ENCODE assay signal across 2 cellular contexts in the genomic region with DNA sequence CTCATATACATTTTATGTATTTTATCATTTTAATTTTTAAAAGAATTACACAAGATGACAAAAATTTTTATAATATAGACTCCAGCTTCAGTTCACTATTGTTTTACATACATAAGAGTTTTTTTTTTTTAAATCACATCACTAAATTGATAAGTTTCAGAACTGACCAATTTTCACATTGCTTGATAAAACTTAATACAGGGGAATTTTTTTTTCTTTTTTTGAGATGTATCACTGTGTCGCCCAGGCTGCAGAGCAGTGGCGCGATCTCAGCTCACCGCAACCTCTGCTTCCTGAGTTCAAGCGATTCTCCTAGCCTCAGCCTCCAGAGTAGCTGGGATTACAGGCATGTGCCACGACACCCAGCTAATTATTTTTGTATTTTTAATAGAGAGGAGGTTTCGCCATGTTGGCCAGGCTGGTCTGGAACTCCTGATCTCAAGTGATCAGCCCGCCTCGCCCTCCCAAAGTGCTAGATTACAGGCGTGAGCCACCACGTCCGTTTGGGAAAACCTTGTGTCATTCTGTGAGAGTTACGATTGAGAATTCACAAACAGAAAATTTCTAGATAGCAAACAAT.
TF ChIP-seq lines count a peak whose summit lies in the region.

No MANE protein-coding gene starts in this region.

TF ChIP-seq in HEK293, 187 proteins besides CTCF, POLR2A, EP300 and RAD21 (continued from another document):
- TF ChIP-seq ZNF600 (tag by site-specific recombination; IDR thresholded peaks at IDR 0.05) = peak; percentile 96
- peak; percentile 86 for TF ChIP-seq OSR2 (tag by site-specific recombination; IDR thresholded peaks at IDR 0.05)
- no peak for TF ChIP-seq ZNF341 (tag by site-specific recombination; IDR thresholded peaks at IDR 0.05; ENCODE audit: low read depth)
- TF ChIP-seq, protein P1, sequence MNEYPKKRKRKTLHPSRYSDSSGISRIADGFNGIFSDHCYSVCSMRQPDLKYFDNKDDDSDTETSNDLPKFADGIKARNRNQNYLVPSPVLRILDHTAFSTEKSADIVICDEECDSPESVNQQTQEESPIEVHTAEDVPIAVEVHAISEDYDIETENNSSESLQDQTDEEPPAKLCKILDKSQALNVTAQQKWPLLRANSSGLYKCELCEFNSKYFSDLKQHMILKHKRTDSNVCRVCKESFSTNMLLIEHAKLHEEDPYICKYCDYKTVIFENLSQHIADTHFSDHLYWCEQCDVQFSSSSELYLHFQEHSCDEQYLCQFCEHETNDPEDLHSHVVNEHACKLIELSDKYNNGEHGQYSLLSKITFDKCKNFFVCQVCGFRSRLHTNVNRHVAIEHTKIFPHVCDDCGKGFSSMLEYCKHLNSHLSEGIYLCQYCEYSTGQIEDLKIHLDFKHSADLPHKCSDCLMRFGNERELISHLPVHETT (tag by site-specific recombination; IDR thresholded peaks at IDR 0.05) = peak; percentile 51; the same call in 1 of the 2 replicates
- TF ChIP-seq ZBTB8A (tag by site-specific recombination; IDR thresholded peaks at IDR 0.05) = peak; percentile 52; the same call in 1 of the 2 replicates
- TF ChIP-seq, protein P2, sequence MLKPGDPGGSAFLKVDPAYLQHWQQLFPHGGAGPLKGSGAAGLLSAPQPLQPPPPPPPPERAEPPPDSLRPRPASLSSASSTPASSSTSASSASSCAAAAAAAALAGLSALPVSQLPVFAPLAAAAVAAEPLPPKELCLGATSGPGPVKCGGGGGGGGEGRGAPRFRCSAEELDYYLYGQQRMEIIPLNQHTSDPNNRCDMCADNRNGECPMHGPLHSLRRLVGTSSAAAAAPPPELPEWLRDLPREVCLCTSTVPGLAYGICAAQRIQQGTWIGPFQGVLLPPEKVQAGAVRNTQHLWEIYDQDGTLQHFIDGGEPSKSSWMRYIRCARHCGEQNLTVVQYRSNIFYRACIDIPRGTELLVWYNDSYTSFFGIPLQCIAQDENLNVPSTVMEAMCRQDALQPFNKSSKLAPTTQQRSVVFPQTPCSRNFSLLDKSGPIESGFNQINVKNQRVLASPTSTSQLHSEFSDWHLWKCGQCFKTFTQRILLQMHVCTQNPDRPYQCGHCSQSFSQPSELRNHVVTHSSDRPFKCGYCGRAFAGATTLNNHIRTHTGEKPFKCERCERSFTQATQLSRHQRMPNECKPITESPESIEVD (tag by site-specific recombination; IDR thresholded peaks at IDR 0.05) = no peak
- TF ChIP-seq ZNF394 (tag by site-specific recombination; IDR thresholded peaks at IDR 0.05; ENCODE audit: borderline replicate concordance) = peak; percentile 93
- TF ChIP-seq, protein P3, sequence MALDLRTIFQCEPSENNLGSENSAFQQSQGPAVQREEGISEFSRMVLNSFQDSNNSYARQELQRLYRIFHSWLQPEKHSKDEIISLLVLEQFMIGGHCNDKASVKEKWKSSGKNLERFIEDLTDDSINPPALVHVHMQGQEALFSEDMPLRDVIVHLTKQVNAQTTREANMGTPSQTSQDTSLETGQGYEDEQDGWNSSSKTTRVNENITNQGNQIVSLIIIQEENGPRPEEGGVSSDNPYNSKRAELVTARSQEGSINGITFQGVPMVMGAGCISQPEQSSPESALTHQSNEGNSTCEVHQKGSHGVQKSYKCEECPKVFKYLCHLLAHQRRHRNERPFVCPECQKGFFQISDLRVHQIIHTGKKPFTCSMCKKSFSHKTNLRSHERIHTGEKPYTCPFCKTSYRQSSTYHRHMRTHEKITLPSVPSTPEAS (tag by site-specific recombination; IDR thresholded peaks at IDR 0.05) = no peak
- TF ChIP-seq, protein P4, sequence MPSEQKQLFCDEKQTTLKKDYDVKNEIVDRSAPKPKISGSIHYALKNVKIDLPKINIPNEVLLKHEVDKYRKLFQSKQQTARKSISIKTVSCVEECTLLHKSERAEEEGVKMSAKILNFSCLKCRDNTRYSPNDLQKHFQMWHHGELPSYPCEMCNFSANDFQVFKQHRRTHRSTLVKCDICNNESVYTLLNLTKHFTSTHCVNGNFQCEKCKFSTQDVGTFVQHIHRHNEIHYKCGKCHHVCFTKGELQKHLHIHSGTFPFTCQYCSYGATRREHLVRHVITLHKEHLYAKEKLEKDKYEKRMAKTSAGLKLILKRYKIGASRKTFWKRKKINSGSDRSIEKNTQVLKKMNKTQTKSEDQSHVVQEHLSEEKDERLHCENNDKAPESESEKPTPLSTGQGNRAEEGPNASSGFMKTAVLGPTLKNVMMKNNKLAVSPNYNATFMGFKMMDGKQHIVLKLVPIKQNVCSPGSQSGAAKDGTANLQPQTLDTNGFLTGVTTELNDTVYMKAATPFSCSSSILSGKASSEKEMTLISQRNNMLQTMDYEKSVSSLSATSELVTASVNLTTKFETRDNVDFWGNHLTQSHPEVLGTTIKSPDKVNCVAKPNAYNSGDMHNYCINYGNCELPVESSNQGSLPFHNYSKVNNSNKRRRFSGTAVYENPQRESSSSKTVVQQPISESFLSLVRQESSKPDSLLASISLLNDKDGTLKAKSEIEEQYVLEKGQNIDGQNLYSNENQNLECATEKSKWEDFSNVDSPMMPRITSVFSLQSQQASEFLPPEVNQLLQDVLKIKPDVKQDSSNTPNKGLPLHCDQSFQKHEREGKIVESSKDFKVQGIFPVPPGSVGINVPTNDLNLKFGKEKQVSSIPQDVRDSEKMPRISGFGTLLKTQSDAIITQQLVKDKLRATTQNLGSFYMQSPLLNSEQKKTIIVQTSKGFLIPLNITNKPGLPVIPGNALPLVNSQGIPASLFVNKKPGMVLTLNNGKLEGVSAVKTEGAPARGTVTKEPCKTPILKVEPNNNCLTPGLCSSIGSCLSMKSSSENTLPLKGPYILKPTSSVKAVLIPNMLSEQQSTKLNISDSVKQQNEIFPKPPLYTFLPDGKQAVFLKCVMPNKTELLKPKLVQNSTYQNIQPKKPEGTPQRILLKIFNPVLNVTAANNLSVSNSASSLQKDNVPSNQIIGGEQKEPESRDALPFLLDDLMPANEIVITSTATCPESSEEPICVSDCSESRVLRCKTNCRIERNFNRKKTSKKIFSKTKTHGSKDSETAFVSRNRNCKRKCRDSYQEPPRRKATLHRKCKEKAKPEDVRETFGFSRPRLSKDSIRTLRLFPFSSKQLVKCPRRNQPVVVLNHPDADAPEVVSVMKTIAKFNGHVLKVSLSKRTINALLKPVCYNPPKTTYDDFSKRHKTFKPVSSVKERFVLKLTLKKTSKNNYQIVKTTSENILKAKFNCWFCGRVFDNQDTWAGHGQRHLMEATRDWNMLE (tag by site-specific recombination; conservative IDR thresholded peaks at IDR 0.05; ENCODE audit: low read depth) = 0 out of 2 replicates have a peak, but pooled peaks have one; percentile 1
- 0 out of 2 replicates have a peak, but pooled peaks have one; percentile 29 for TF ChIP-seq ZNF768 (tag by site-specific recombination; IDR thresholded peaks at IDR 0.05)
- TF ChIP-seq, protein P5, sequence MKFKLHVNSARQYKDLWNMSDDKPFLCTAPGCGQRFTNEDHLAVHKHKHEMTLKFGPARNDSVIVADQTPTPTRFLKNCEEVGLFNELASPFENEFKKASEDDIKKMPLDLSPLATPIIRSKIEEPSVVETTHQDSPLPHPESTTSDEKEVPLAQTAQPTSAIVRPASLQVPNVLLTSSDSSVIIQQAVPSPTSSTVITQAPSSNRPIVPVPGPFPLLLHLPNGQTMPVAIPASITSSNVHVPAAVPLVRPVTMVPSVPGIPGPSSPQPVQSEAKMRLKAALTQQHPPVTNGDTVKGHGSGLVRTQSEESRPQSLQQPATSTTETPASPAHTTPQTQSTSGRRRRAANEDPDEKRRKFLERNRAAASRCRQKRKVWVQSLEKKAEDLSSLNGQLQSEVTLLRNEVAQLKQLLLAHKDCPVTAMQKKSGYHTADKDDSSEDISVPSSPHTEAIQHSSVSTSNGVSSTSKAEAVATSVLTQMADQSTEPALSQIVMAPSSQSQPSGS (tag by site-specific recombination; IDR thresholded peaks at IDR 0.05; ENCODE audit: low read depth) = no peak
- no peak for TF ChIP-seq ZNF76 (tag by site-specific recombination; IDR thresholded peaks at IDR 0.05; ENCODE audit: borderline replicate concordance, low read depth)
- 0 out of 2 replicates have a peak, but pooled peaks have one; percentile 31 for TF ChIP-seq IKZF3 (tag by site-specific recombination; IDR thresholded peaks at IDR 0.05)

TF ChIP-seq in WTC11, 78 proteins besides CTCF, POLR2A, EP300 and RAD21 (continued from another document):
- TF ChIP-seq, protein P6, sequence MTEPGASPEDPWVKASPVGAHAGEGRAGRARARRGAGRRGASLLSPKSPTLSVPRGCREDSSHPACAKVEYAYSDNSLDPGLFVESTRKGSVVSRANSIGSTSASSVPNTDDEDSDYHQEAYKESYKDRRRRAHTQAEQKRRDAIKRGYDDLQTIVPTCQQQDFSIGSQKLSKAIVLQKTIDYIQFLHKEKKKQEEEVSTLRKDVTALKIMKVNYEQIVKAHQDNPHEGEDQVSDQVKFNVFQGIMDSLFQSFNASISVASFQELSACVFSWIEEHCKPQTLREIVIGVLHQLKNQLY (CRISPR knock-in tag; IDR thresholded peaks at IDR 0.05) = no peak
- TF ChIP-seq ZNF121 (CRISPR knock-in tag; IDR thresholded peaks at IDR 0.05) (no peak), ELF4 (CRISPR knock-in tag; IDR thresholded peaks at IDR 0.05; ENCODE audit: low read depth) (no peak), ESRRA (CRISPR knock-in tag; IDR thresholded peaks at IDR 0.05; ENCODE audit: borderline replicate concordance) (no peak), HMGA2 (CRISPR knock-in tag; IDR thresholded peaks at IDR 0.05) (no peak), GTF2I (CRISPR knock-in tag; conservative IDR thresholded peaks at IDR 0.05) (no peak)
- TF ChIP-seq, protein P7, sequence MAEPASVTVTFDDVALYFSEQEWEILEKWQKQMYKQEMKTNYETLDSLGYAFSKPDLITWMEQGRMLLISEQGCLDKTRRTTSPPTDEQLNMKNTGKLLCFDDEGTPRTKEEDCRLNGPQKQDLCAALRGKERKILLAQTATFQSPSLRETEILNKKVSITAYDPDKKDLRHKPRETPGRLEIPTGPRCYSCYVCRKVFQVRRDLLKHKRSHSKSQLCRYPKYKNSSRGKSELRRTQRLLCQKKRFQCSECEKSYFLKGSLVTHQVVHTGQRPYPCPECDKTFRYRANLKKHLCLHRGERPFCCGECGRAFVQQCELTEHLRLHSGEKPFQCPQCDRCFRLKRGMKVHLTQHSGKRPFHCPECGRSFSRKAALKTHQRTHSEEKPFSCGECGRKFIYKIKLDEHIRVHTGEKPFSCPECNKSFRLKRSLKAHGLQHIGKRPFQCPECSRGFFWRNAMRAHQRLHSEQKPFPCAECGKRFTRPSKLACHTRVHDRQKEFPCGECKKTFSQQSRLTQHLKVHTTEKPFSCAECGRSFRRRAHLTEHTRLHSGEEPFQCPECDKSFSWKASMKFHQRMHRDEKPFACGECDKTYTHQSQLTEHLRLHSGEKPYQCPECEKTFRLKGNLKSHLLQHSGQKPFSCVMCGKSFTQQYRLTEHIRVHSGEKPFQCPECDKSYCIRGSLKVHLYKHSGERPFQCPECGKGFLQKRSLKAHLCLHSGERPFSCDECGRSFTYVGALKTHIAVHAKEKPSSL (CRISPR knock-in tag; conservative IDR thresholded peaks at IDR 0.05) = no peak
- TF ChIP-seq, protein P8, sequence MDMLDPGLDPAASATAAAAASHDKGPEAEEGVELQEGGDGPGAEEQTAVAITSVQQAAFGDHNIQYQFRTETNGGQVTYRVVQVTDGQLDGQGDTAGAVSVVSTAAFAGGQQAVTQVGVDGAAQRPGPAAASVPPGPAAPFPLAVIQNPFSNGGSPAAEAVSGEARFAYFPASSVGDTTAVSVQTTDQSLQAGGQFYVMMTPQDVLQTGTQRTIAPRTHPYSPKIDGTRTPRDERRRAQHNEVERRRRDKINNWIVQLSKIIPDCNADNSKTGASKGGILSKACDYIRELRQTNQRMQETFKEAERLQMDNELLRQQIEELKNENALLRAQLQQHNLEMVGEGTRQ (CRISPR knock-in tag; IDR thresholded peaks at IDR 0.05) = no peak
